In the genomic region with DNA sequence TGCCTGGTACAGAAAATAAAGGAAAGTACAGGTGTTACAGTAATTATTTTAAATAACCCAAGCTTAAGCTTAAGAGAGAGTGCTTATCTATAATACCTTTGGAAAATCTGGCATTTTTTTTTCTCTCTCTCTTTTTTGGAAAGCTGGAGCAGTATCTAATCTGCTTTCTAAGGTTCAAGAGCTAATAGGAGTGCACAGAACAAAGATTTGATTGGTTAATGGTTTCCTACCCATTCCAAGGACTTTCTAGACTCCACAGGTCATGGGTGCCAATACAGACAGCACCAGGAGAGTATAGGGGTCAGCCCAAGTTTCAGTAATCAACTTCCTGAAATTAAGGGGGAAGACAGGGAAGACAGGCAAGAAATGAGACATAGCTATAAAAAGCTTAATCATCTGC, we compare ENCODE assay signal across 27 cellular contexts.
"Had no signal": no experiment of that assay in that cellular context is flagged by ENCODE, and none has a peak within 500 bp of the region (broad histone marks: within the 10 kb centered on the region; RNA-seq: fewer than 3 reads in every experiment).

No MANE protein-coding gene starts in this region.

- H3K27ac ChIP-seq: brain microvascular endothelial cell, coronary artery, dorsolateral prefrontal cortex had no signal

- H3K27me3 Mint-ChIP-seq: activated CD4-positive, alpha-beta memory T cell treated with anti-CD3 and anti-CD28 coated beads for 36 hours; activated CD4-positive, alpha-beta T cell treated with anti-CD3 and anti-CD28 coated beads for 36 hours; activated CD4-positive, alpha-beta T cell treated with anti-CD3 and anti-CD28 coated beads, Interleukin-2, amount 10 ng/mL, durations not matched to agents 24 days and 14 days; activated naive CD4-positive, alpha-beta T cell treated with anti-CD3 and anti-CD28 coated beads, Interleukin-2, amount 10 ng/mL, durations not matched to agents 7 days and 5 days; activated naive CD8-positive, alpha-beta T cell treated with anti-CD3 and anti-CD28 coated beads, Interleukin-2, amount 10 ng/mL, durations not matched to agents 7 days and 5 days; activated T-cell treated with anti-CD3 and anti-CD28 coated beads, Interleukin-2, amount 50 U/mL, for 24 hours; central memory CD8-positive, alpha-beta T cell; dendritic cell treated with granulocyte-macrophage colony-stimulating factor and Interleukin-4, amounts not matched to agents 40 ng/mL and 50 ng/mL, for 4 days had no signal

- H3K36me3 Mint-ChIP-seq: activated naive CD4-positive, alpha-beta T cell treated with anti-CD3 and anti-CD28 coated beads, Interleukin-2, amount 10 ng/mL, durations not matched to agents 7 days and 5 days; activated naive CD8-positive, alpha-beta T cell treated with anti-CD3 and anti-CD28 coated beads, Interleukin-2, amount 10 ng/mL, durations not matched to agents 7 days and 5 days had no signal

- H3K9me3 Mint-ChIP-seq: activated CD4-positive, alpha-beta memory T cell treated with anti-CD3 and anti-CD28 coated beads for 36 hours; activated CD4-positive, alpha-beta T cell treated with anti-CD3 and anti-CD28 coated beads, Interleukin-2, amount 10 ng/mL, durations not matched to agents 24 days and 14 days; activated naive CD4-positive, alpha-beta T cell treated with anti-CD3 and anti-CD28 coated beads, Interleukin-2, amount 10 ng/mL, durations not matched to agents 7 days and 5 days; activated naive CD4-positive, alpha-beta T cell treated with anti-CD3 and anti-CD28 coated beads, Interleukin-2, amount 50 U/mL, for 72 hours; activated naive CD8-positive, alpha-beta T cell treated with anti-CD3 and anti-CD28 coated beads, Interleukin-2, amount 10 ng/mL, durations not matched to agents 7 days and 5 days; activated T-cell treated with anti-CD3 and anti-CD28 coated beads, Interleukin-2, amount 50 U/mL, for 24 hours; activated T-cell treated with anti-CD3 and anti-CD28 coated beads, Interleukin-2, amount 50 U/mL, for 72 hours; central memory CD8-positive, alpha-beta T cell; dendritic cell treated with granulocyte-macrophage colony-stimulating factor and Interleukin-4, amounts not matched to agents 40 ng/mL and 50 ng/mL, for 4 days; endodermal cell had no signal

- H3K4me3 ChIP-seq: coronary artery, dorsolateral prefrontal cortex had no signal

- H3K36me3 ChIP-seq: brain microvascular endothelial cell had no signal

- DNase-seq: activated CD4-positive, alpha-beta memory T cell treated with anti-CD3 and anti-CD28 coated beads for 36 hours; activated CD4-positive, alpha-beta T cell treated with anti-CD3 and anti-CD28 coated beads for 36 hours; activated CD4-positive, alpha-beta T cell treated with anti-CD3 and anti-CD28 coated beads, Interleukin-2, amount 10 ng/mL, durations not matched to agents 24 days and 14 days; activated CD4-positive, CD25-positive, alpha-beta regulatory T cell; activated CD4-positive, CD25-positive, alpha-beta regulatory T cell treated with anti-CD3 and anti-CD28 coated beads, Interleukin-2, amount 50 U/mL, for 72 hours; activated CD8-positive, alpha-beta memory T cell treated with anti-CD3 and anti-CD28 coated beads, Interleukin-2, amount 50 U/mL, for 48 hours; activated gamma-delta T cell; activated naive CD4-positive, alpha-beta T cell; activated naive CD4-positive, alpha-beta T cell treated with anti-CD3 and anti-CD28 coated beads, Interleukin-2, amount 10 ng/mL, durations not matched to agents 7 days and 5 days; activated naive CD8-positive, alpha-beta T cell treated with anti-CD3 and anti-CD28 coated beads, Interleukin-2, amount 10 ng/mL, durations not matched to agents 7 days and 5 days; activated T-cell treated with anti-CD3 and anti-CD28 coated beads for 4 hours; activated T-cell treated with anti-CD3 and anti-CD28 coated beads, Interleukin-2, amount 50 U/mL, for 24 hours; activated T-cell treated with anti-CD3 and anti-CD28 coated beads, Interleukin-2, amount 50 U/mL, for 72 hours; brain microvascular endothelial cell; dorsolateral prefrontal cortex; effector memory CD4-positive, alpha-beta T cell; endodermal cell; foreskin fibroblast; head of caudate nucleus; T-helper 2 cell had no signal

- H3K4me1 Mint-ChIP-seq: activated CD4-positive, alpha-beta T cell treated with anti-CD3 and anti-CD28 coated beads for 36 hours; activated CD4-positive, alpha-beta T cell treated with anti-CD3 and anti-CD28 coated beads, Interleukin-2, amount 10 ng/mL, durations not matched to agents 24 days and 14 days; activated naive CD4-positive, alpha-beta T cell treated with anti-CD3 and anti-CD28 coated beads, Interleukin-2, amount 10 ng/mL, durations not matched to agents 7 days and 5 days; activated naive CD8-positive, alpha-beta T cell treated with anti-CD3 and anti-CD28 coated beads, Interleukin-2, amount 10 ng/mL, durations not matched to agents 7 days and 5 days; central memory CD8-positive, alpha-beta T cell had no signal

- H3K4me3 Mint-ChIP-seq: activated CD4-positive, alpha-beta memory T cell treated with anti-CD3 and anti-CD28 coated beads for 36 hours; activated CD4-positive, alpha-beta T cell treated with anti-CD3 and anti-CD28 coated beads for 36 hours; activated CD4-positive, alpha-beta T cell treated with anti-CD3 and anti-CD28 coated beads, Interleukin-2, amount 10 ng/mL, durations not matched to agents 24 days and 14 days; activated naive CD4-positive, alpha-beta T cell treated with anti-CD3 and anti-CD28 coated beads, Interleukin-2, amount 10 ng/mL, durations not matched to agents 7 days and 5 days; activated naive CD8-positive, alpha-beta T cell treated with anti-CD3 and anti-CD28 coated beads, Interleukin-2, amount 10 ng/mL, durations not matched to agents 7 days and 5 days; activated T-cell treated with anti-CD3 and anti-CD28 coated beads, Interleukin-2, amount 50 U/mL, for 24 hours; activated T-cell treated with anti-CD3 and anti-CD28 coated beads, Interleukin-2, amount 50 U/mL, for 72 hours; central memory CD8-positive, alpha-beta T cell; dendritic cell treated with granulocyte-macrophage colony-stimulating factor and Interleukin-4, amounts not matched to agents 40 ng/mL and 50 ng/mL, for 4 days; endodermal cell had no signal

- H3K27me3 ChIP-seq: brain microvascular endothelial cell, dorsolateral prefrontal cortex had no signal

- FAIRE-seq: bronchial epithelial cell, frontal cortex had no signal

- ATAC-seq: activated CD4-positive, alpha-beta T cell treated with anti-CD3 and anti-CD28 coated beads for 36 hours; activated naive CD4-positive, alpha-beta T cell treated with anti-CD3 and anti-CD28 coated beads, Interleukin-2, amount 50 U/mL, for 72 hours; activated T-cell treated with anti-CD3 and anti-CD28 coated beads, Interleukin-2, amount 50 U/mL, for 72 hours; esophagus mucosa had no signal

- H3K27ac Mint-ChIP-seq: activated CD4-positive, alpha-beta memory T cell treated with anti-CD3 and anti-CD28 coated beads for 36 hours; activated CD4-positive, alpha-beta T cell treated with anti-CD3 and anti-CD28 coated beads for 36 hours; activated CD4-positive, alpha-beta T cell treated with anti-CD3 and anti-CD28 coated beads, Interleukin-2, amount 10 ng/mL, durations not matched to agents 24 days and 14 days; activated naive CD4-positive, alpha-beta T cell treated with anti-CD3 and anti-CD28 coated beads, Interleukin-2, amount 10 ng/mL, durations not matched to agents 7 days and 5 days; activated naive CD4-positive, alpha-beta T cell treated with anti-CD3 and anti-CD28 coated beads, Interleukin-2, amount 50 U/mL, for 72 hours; activated naive CD8-positive, alpha-beta T cell treated with anti-CD3 and anti-CD28 coated beads, Interleukin-2, amount 10 ng/mL, durations not matched to agents 7 days and 5 days; activated T-cell treated with anti-CD3 and anti-CD28 coated beads, Interleukin-2, amount 50 U/mL, for 24 hours; activated T-cell treated with anti-CD3 and anti-CD28 coated beads, Interleukin-2, amount 50 U/mL, for 72 hours; dendritic cell treated with granulocyte-macrophage colony-stimulating factor and Interleukin-4, amounts not matched to agents 40 ng/mL and 50 ng/mL, for 4 days; endodermal cell had no signal
